28 cellular contexts compared by ENCODE assay signal in genomic region chr18:21900594-21901352, GRCh38.
"Had no signal": no experiment of that assay in that cellular context is flagged by ENCODE, and none has a peak within 500 bp of the region (broad histone marks: within the 10 kb centered on the region; RNA-seq: fewer than 3 reads in every experiment).

No MANE protein-coding gene starts in this region.

- H3K9ac ChIP-seq: parathyroid adenoma had no signal

- H3K27ac Mint-ChIP-seq: activated CD4-positive, alpha-beta T cell treated with anti-CD3 and anti-CD28 coated beads for 36 hours; activated CD8-positive, alpha-beta memory T cell treated with anti-CD3 and anti-CD28 coated beads, Interleukin-2, amount 10 ng/mL, durations not matched to agents 7 days and 5 days; activated CD8-positive, alpha-beta T cell treated with anti-CD3 and anti-CD28 coated beads, Interleukin-2, amount 10 ng/mL, durations not matched to agents 7 days and 5 days; activated naive CD4-positive, alpha-beta T cell treated with anti-CD3 and anti-CD28 coated beads, Interleukin-2, amount 50 U/mL, for 24 hours; activated naive CD8-positive, alpha-beta T cell treated with anti-CD3 and anti-CD28 coated beads, Interleukin-2, amount 50 U/mL, for 24 hours; activated T-helper 2 cell treated with anti-CD3 and anti-CD28 coated beads, Interferon-gamma antibody, Interleukin-2, Interleukin-4, amounts not matched to agents 10 μg/mL and 5 μg/mL and 100 μg/mL, durations not matched to agents 14 hours and 24 hours and 36 hours; naive thymus-derived CD4-positive, alpha-beta T cell; T-cell had no signal

- ATAC-seq: activated CD4-positive, alpha-beta T cell treated with anti-CD3 and anti-CD28 coated beads for 36 hours; activated CD8-positive, alpha-beta memory T cell treated with anti-CD3 and anti-CD28 coated beads, Interleukin-2, amount 10 ng/mL, durations not matched to agents 7 days and 5 days; activated CD8-positive, alpha-beta T cell treated with anti-CD3 and anti-CD28 coated beads, Interleukin-2, amount 10 ng/mL, durations not matched to agents 7 days and 5 days; activated naive CD8-positive, alpha-beta T cell treated with anti-CD3 and anti-CD28 coated beads, Interleukin-2, amount 50 U/mL, for 24 hours; left cardiac atrium; naive thymus-derived CD4-positive, alpha-beta T cell; psoas muscle; T-cell had no signal

- H3K9me3 Mint-ChIP-seq: activated naive CD4-positive, alpha-beta T cell treated with anti-CD3 and anti-CD28 coated beads, Interleukin-2, amount 50 U/mL, for 24 hours; activated naive CD8-positive, alpha-beta T cell treated with anti-CD3 and anti-CD28 coated beads, Interleukin-2, amount 50 U/mL, for 24 hours; activated T-helper 2 cell treated with anti-CD3 and anti-CD28 coated beads, Interferon-gamma antibody, Interleukin-2, Interleukin-4, amounts not matched to agents 10 μg/mL and 5 μg/mL and 100 μg/mL, durations not matched to agents 14 hours and 24 hours and 36 hours; central memory CD8-positive, alpha-beta T cell; mesothelial cell of epicardium; naive thymus-derived CD4-positive, alpha-beta T cell; neural crest cell; T-cell had no signal

- H3K79me2 ChIP-seq: parathyroid adenoma had no signal

- H3K9me3 ChIP-seq: psoas muscle, sigmoid colon, tibial nerve had no signal

- H3K4me3 Mint-ChIP-seq: activated CD4-positive, alpha-beta T cell treated with anti-CD3 and anti-CD28 coated beads for 36 hours; activated CD8-positive, alpha-beta memory T cell treated with anti-CD3 and anti-CD28 coated beads, Interleukin-2, amount 10 ng/mL, durations not matched to agents 7 days and 5 days; activated CD8-positive, alpha-beta T cell treated with anti-CD3 and anti-CD28 coated beads, Interleukin-2, amount 10 ng/mL, durations not matched to agents 7 days and 5 days; activated naive CD4-positive, alpha-beta T cell treated with anti-CD3 and anti-CD28 coated beads, Interleukin-2, amount 50 U/mL, for 24 hours; activated naive CD8-positive, alpha-beta T cell treated with anti-CD3 and anti-CD28 coated beads, Interleukin-2, amount 50 U/mL, for 24 hours; central memory CD8-positive, alpha-beta T cell; mesothelial cell of epicardium; naive thymus-derived CD4-positive, alpha-beta T cell; neural crest cell; T-cell had no signal

- H3K4me3 ChIP-seq: dorsolateral prefrontal cortex, psoas muscle, tibial nerve had no signal

- H3K4me1 ChIP-seq: parathyroid adenoma, psoas muscle had no signal

- H3K4me1 Mint-ChIP-seq: activated naive CD4-positive, alpha-beta T cell treated with anti-CD3 and anti-CD28 coated beads, Interleukin-2, amount 50 U/mL, for 24 hours; neural crest cell had no signal

- FAIRE-seq: colon, frontal cortex, keratinocyte, urothelium cell line had no signal

- H3K36me3 Mint-ChIP-seq: activated CD8-positive, alpha-beta memory T cell treated with anti-CD3 and anti-CD28 coated beads, Interleukin-2, amount 10 ng/mL, durations not matched to agents 7 days and 5 days; activated naive CD4-positive, alpha-beta T cell treated with anti-CD3 and anti-CD28 coated beads, Interleukin-2, amount 50 U/mL, for 24 hours; mesothelial cell of epicardium; naive thymus-derived CD4-positive, alpha-beta T cell; T-cell had no signal

- H3K27ac ChIP-seq: dorsolateral prefrontal cortex, parathyroid adenoma, psoas muscle, sigmoid colon, tibial nerve had no signal

- H3K27me3 ChIP-seq: sigmoid colon, tibial nerve had no signal

- H3K36me3 ChIP-seq: sigmoid colon, tibial nerve had no signal

- DNase-seq: activated CD4-positive, alpha-beta T cell treated with anti-CD3 and anti-CD28 coated beads for 36 hours; activated CD4-positive, CD25-positive, alpha-beta regulatory T cell; activated CD8-positive, alpha-beta memory T cell treated with anti-CD3 and anti-CD28 coated beads, Interleukin-2, amount 10 ng/mL, durations not matched to agents 7 days and 5 days; activated CD8-positive, alpha-beta T cell treated with anti-CD3 and anti-CD28 coated beads, Interleukin-2, amount 10 ng/mL, durations not matched to agents 7 days and 5 days; activated naive CD8-positive, alpha-beta T cell treated with anti-CD3 and anti-CD28 coated beads, Interleukin-2, amount 50 U/mL, for 24 hours; activated T-cell treated with anti-CD3 and anti-CD28 coated beads, Interleukin-2, amount 50 U/mL, for 48 hours; amygdala; dorsolateral prefrontal cortex; effector memory CD4-positive, alpha-beta T cell; hippocampal formation; left cardiac atrium; naive thymus-derived CD4-positive, alpha-beta T cell; occipital lobe; psoas muscle; sigmoid colon; stimulated activated naive CD4-positive, alpha-beta T cell treated with Interleukin-2 at 50 U/mL for 16 hours; T-cell had no signal

- H2AFZ ChIP-seq: parathyroid adenoma had no signal
